In the genomic region with DNA sequence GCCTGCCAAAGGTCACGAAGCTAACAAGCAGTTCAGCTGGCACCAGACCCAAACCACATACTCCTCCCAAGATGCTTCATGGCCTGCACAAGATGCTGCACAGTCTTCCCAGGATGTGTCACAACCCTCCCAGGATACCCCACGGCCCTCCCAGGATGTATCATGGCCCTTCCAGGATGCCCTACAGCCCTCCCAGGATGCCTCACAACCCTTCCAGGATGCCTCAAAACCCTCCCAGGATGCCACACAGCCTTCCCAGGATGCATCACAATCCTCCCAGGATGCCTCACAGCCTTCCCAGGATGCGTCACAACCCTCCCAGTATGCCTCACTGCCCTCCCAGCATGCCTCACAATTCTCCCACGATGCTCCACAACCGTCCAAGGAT, we compare ENCODE assay signal across 19 cellular contexts.
DNase-seq lines count a peak whose midpoint lies in the region; FAIRE-seq and TF ChIP-seq lines count a peak whose summit lies in the region.
"Had no signal": no experiment of that assay in that cellular context is flagged by ENCODE, and none has a peak within 500 bp of the region (broad histone marks: within the 10 kb centered on the region; RNA-seq: fewer than 3 reads in every experiment).

No MANE protein-coding gene starts in this region.

- no peak for TF ChIP-seq POLR2A in spleen (IDR thresholded peaks at IDR 0.05)

- H3K9me3 Mint-ChIP-seq in progenitor cell of endocrine pancreas (ENCODE audit: low read depth): no peaks in the 10 kb centered on the region
- no peaks in the 10 kb centered on the region for H3K9me3 Mint-ChIP-seq in activated T-helper 1 cell treated with anti-CD3 and anti-CD28 coated beads, Interleukin-12 subunit alpha, Interleukin-12 subunit beta, Interleukin-2, Interleukin-4 antibody, amounts not matched to agents 30 ng/mL and 10 ng/mL and 1 ng/mL, durations not matched to agents 14 hours and 24 hours and 36 hours
- H3K9me3 Mint-ChIP-seq: activated B cell treated with CpG ODN at 0.5 μM for 24 hours; memory B cell; stimulated activated effector memory CD8-positive, alpha-beta T cell treated with anti-CD3 and anti-CD28 coated beads, Interleukin-12 subunit alpha, Interleukin-12 subunit beta, amount 100 ng/mL, for 72 hours; T-cell had no signal

- peaks cover 12% of the 10 kb centered on the region for H3K27me3 Mint-ChIP-seq in progenitor cell of endocrine pancreas
- H3K27me3 Mint-ChIP-seq in activated T-helper 1 cell treated with anti-CD3 and anti-CD28 coated beads, Interleukin-12 subunit alpha, Interleukin-12 subunit beta, Interleukin-2, Interleukin-4 antibody, amounts not matched to agents 30 ng/mL and 10 ng/mL and 1 ng/mL, durations not matched to agents 14 hours and 24 hours and 36 hours (ENCODE audit: insufficient read depth): no peaks in the 10 kb centered on the region

- TF ChIP-seq CTCF in progenitor cell of endocrine pancreas (IDR thresholded peaks at IDR 0.05; ENCODE audit: unreplicated experiment) (no peak), spleen (IDR thresholded peaks at IDR 0.05 in 8 of 11, conservative IDR thresholded peaks at IDR 0.05 in 3 of 11) (no peak)

- no peak overlapping the region for H3K4me3 ChIP-seq in spleen
- H3K4me3 ChIP-seq: esophagus muscularis mucosa, skin epidermis had no signal

- no peaks in the 10 kb centered on the region for H3K36me3 Mint-ChIP-seq in progenitor cell of endocrine pancreas (ENCODE audit: insufficient read depth)
- no peaks in the 10 kb centered on the region for H3K36me3 Mint-ChIP-seq in activated T-helper 1 cell treated with anti-CD3 and anti-CD28 coated beads, Interleukin-12 subunit alpha, Interleukin-12 subunit beta, Interleukin-2, Interleukin-4 antibody, amounts not matched to agents 30 ng/mL and 10 ng/mL and 1 ng/mL, durations not matched to agents 14 hours and 24 hours and 36 hours (ENCODE audit: low read depth)
- H3K36me3 Mint-ChIP-seq: memory B cell; stimulated activated effector memory CD8-positive, alpha-beta T cell treated with anti-CD3 and anti-CD28 coated beads, Interleukin-12 subunit alpha, Interleukin-12 subunit beta, amount 100 ng/mL, for 72 hours; T-cell had no signal

- H3K4me3 Mint-ChIP-seq in progenitor cell of endocrine pancreas (ENCODE audit: low read depth): no peak overlapping the region
- no peak overlapping the region for H3K4me3 Mint-ChIP-seq in activated T-helper 1 cell treated with anti-CD3 and anti-CD28 coated beads, Interleukin-12 subunit alpha, Interleukin-12 subunit beta, Interleukin-2, Interleukin-4 antibody, amounts not matched to agents 30 ng/mL and 10 ng/mL and 1 ng/mL, durations not matched to agents 14 hours and 24 hours and 36 hours
- H3K4me3 Mint-ChIP-seq: activated B cell treated with CpG ODN at 0.5 μM for 24 hours; memory B cell; stimulated activated effector memory CD8-positive, alpha-beta T cell treated with anti-CD3 and anti-CD28 coated beads, Interleukin-12 subunit alpha, Interleukin-12 subunit beta, amount 100 ng/mL, for 72 hours; T-cell had no signal

- intact Hi-C loops in spleen (cut with DNase I; ENCODE audit: low total_unique reads): no loop called here
- intact Hi-C loops in activated T-helper 1 cell treated with anti-CD3 and anti-CD28 coated beads, Interleukin-12 subunit alpha, Interleukin-12 subunit beta, Interleukin-2, Interleukin-4 antibody, amounts not matched to agents 30 ng/mL and 10 ng/mL and 1 ng/mL, durations not matched to agents 14 hours and 24 hours and 36 hours (cut with micrococcal nuclease): no loop called here

- peaks cover 1 to 29% (median 7%) of the 10 kb centered on the region in 6 donors for H3K4me1 ChIP-seq in spleen

- no peaks in the 10 kb centered on the region for H3K4me1 Mint-ChIP-seq in progenitor cell of endocrine pancreas (ENCODE audit: low read depth)
- H3K4me1 Mint-ChIP-seq in activated T-helper 1 cell treated with anti-CD3 and anti-CD28 coated beads, Interleukin-12 subunit alpha, Interleukin-12 subunit beta, Interleukin-2, Interleukin-4 antibody, amounts not matched to agents 30 ng/mL and 10 ng/mL and 1 ng/mL, durations not matched to agents 14 hours and 24 hours and 36 hours (ENCODE audit: low read depth): no peaks in the 10 kb centered on the region
- H3K4me1 Mint-ChIP-seq: activated B cell treated with CpG ODN at 0.5 μM for 24 hours; memory B cell; stimulated activated effector memory CD8-positive, alpha-beta T cell treated with anti-CD3 and anti-CD28 coated beads, Interleukin-12 subunit alpha, Interleukin-12 subunit beta, amount 100 ng/mL, for 72 hours; T-cell had no signal

- no peak overlapping the region for H3K27ac ChIP-seq in spleen
- H3K27ac ChIP-seq: C4-2B, esophagus muscularis mucosa, skin epidermis had no signal

- peak overlapping the region; percentile 13 for H3K27ac Mint-ChIP-seq in progenitor cell of endocrine pancreas
- no peak overlapping the region for H3K27ac Mint-ChIP-seq in activated T-helper 1 cell treated with anti-CD3 and anti-CD28 coated beads, Interleukin-12 subunit alpha, Interleukin-12 subunit beta, Interleukin-2, Interleukin-4 antibody, amounts not matched to agents 30 ng/mL and 10 ng/mL and 1 ng/mL, durations not matched to agents 14 hours and 24 hours and 36 hours
- H3K27ac Mint-ChIP-seq: activated B cell treated with CpG ODN at 0.5 μM for 24 hours; memory B cell; stimulated activated effector memory CD8-positive, alpha-beta T cell treated with anti-CD3 and anti-CD28 coated beads, Interleukin-12 subunit alpha, Interleukin-12 subunit beta, amount 100 ng/mL, for 72 hours; T-cell had no signal

- DNase-seq in EH (ENCODE audit: low read depth) (peak; percentile 81), HTR-8/SVneo (ENCODE audit: insufficient read length, low spot score) (no peak), fibroblast of gingiva (ENCODE audit: low read depth) (peak; percentile 56), progenitor cell of endocrine pancreas (ENCODE audit: low spot score, unreplicated experiment) (no peak), spleen (no peak), DMS153 treated with DMSO at 0.1 percent for 48 hours (lab: John Stamatoyannopoulos, UW; ENCODE audit: unreplicated experiment) (no peak)
- DNase-seq in activated T-helper 1 cell treated with anti-CD3 and anti-CD28 coated beads, Interleukin-12 subunit alpha, Interleukin-12 subunit beta, Interleukin-2, Interleukin-4 antibody, amounts not matched to agents 30 ng/mL and 10 ng/mL and 1 ng/mL, durations not matched to agents 14 hours and 24 hours and 36 hours (ENCODE audit: low spot score): no peak
- DNase-seq in activated CD4-positive, alpha-beta T cell treated with anti-CD3 and anti-CD28 coated beads for 4 hours: no peak
- DNase-seq: activated B cell treated with CpG ODN at 0.5 μM for 24 hours; activated naive CD4-positive, alpha-beta T cell; NCI-H82; T-cell had no signal

- FAIRE-seq in HTR-8/SVneo (lab: Jason Lieb, UNC): peak; percentile 93
- FAIRE-seq: GM12892, RCC 7860 had no signal

- H3K9me3 ChIP-seq in spleen: no peaks in the 10 kb centered on the region
- H3K9me3 ChIP-seq: esophagus muscularis mucosa had no signal

- no peaks in the 10 kb centered on the region for H3K27me3 ChIP-seq in spleen (replicated peaks in 1 of 7)
- H3K27me3 ChIP-seq: esophagus muscularis mucosa had no signal

- WGBS in spleen, 5 donors: 69 to 87% (median 76%) methylated on average over 5 of the region's 5 CpGs

- no peaks in the 10 kb centered on the region for H3K36me3 ChIP-seq in spleen
- H3K36me3 ChIP-seq: esophagus muscularis mucosa had no signal

Comparison
In these comparisons a context has a peak if more than half of its experiments do, and no peak if none do; other contexts are left out.
1. DNase-seq: peak in EH (single experiment) and fibroblast of gingiva (single experiment); none in HTR-8/SVneo (single experiment), progenitor cell of endocrine pancreas (single experiment), spleen (single experiment), DMS153 treated with DMSO at 0.1 percent for 48 hours (single experiment), activated T-helper 1 cell treated with anti-CD3 and anti-CD28 coated beads, Interleukin-12 subunit alpha, Interleukin-12 subunit beta, Interleukin-2, Interleukin-4 antibody, amounts not matched to agents 30 ng/mL and 10 ng/mL and 1 ng/mL, durations not matched to agents 14 hours and 24 hours and 36 hours (single experiment) and activated CD4-positive, alpha-beta T cell treated with anti-CD3 and anti-CD28 coated beads for 4 hours (0 of 2).